22 cellular contexts compared by ENCODE assay signal in genomic region chr7:36549003-36549402, GRCh38.
"Had no signal": no experiment of that assay in that cellular context is flagged by ENCODE, and none has a peak within 500 bp of the region (broad histone marks: within the 10 kb centered on the region; RNA-seq: fewer than 3 reads in every experiment).

No MANE protein-coding gene starts in this region.

- H3K4me2 ChIP-seq: KMS-11 had no signal

- H3K27ac ChIP-seq: KMS-11, SJSA1, SK-N-MC had no signal

- H3K4me1 ChIP-seq: SJSA1 had no signal

- H3K4me3 ChIP-seq: SJSA1, SK-N-MC had no signal

- H3K36me3 ChIP-seq: SJSA1 had no signal

- FAIRE-seq: RCC 7860 had no signal

- H3K9me3 ChIP-seq: SJSA1 had no signal

- H3K27me3 ChIP-seq: SJSA1 had no signal

- DNase-seq: IMR-90, Kasumi-1, MM.1S, NCI-H1092 treated with DMSO at 0.1 percent for 48 hours, NCI-H1436, NCI-H187, NCI-H2029, NCI-H2081 treated with DMSO at 0.1 percent for 48 hours, NCI-H2171, NCI-H226, NCI-H446, NCI-H510A, NCI-H524 treated with DMSO at 0.1 percent for 48 hours, NCI-H69, NCI-H774, Right ventricle myocardium superior, RPMI8226, SIG-M5 had no signal

- H3K9ac ChIP-seq: KMS-11 had no signal
